Comparison of ENCODE assay signal across 22 cellular contexts in genomic region chr20:16404640-16405039, GRCh38.
"Had no signal": no experiment of that assay in that cellular context is flagged by ENCODE, and none has a peak within 500 bp of the region (broad histone marks: within the 10 kb centered on the region; RNA-seq: fewer than 3 reads in every experiment).

No MANE protein-coding gene starts in this region.

- H3K36me3 ChIP-seq: colonic mucosa had no signal

- H3K27ac ChIP-seq: colonic mucosa, epithelial cell of prostate, foreskin keratinocyte, gastroesophageal sphincter, heart right ventricle, left lung, lower lobe of right lung had no signal

- DNase-seq: cerebellar nuclear complex; colonic mucosa; cortex of kidney; effector CD8-positive, alpha-beta T cell; effector memory CD8-positive, alpha-beta T cell; endodermal cell; erythroblast; foreskin keratinocyte; heart right ventricle; hippocampal formation; left cardiac atrium; left lung; lower lobe of right lung; mesendoderm; midbrain had no signal

- H3K4me3 ChIP-seq: colonic mucosa, gastroesophageal sphincter, heart right ventricle, left lung, lower lobe of right lung had no signal

- H3K9me3 ChIP-seq: colonic mucosa, gastroesophageal sphincter, heart right ventricle, left lung, lower lobe of right lung had no signal

- FAIRE-seq: endometrium, frontal cortex, islet of Langerhans, keratinocyte had no signal

- H3K4me1 ChIP-seq: colonic mucosa, foreskin keratinocyte, gastroesophageal sphincter, left lung, lower lobe of right lung had no signal

- H3K27me3 ChIP-seq: colonic mucosa, foreskin keratinocyte, gastroesophageal sphincter, heart right ventricle, left lung had no signal

- ATAC-seq: effector memory CD8-positive, alpha-beta T cell; esophagus mucosa; foreskin keratinocyte; gastroesophageal sphincter; left lung; lower lobe of right lung had no signal
